In genomic region chr10:100101526-100102076, GRCh38 we compare ENCODE assay signal across 19 cellular contexts. TPM values are rescaled to one million over a fixed set of nuclear protein-coding genes. Genes with fewer than 3 reads are reported as not detected.
DNase-seq lines count a peak whose midpoint lies in the region; ATAC-seq, FAIRE-seq and TF ChIP-seq lines count a peak whose summit lies in the region.
"Had no signal": no experiment of that assay in that cellular context is flagged by ENCODE, and none has a peak within 500 bp of the region (broad histone marks: within the 10 kb centered on the region; RNA-seq: fewer than 3 reads in every experiment).

No MANE protein-coding gene starts in this region.

- 8 to 43% (median 19%) methylated on average over 5 of the region's 5 CpGs for WGBS in small intestine, 3 donors

- no peak for TF ChIP-seq CTCF in PC-3 (conservative IDR thresholded peaks at IDR 0.05; ENCODE audit: low read depth, low read length)

- H3K4me3 ChIP-seq in PC-3 (ENCODE audit: low read length) (no peak overlapping the region), small intestine (ENCODE audit: low read depth in 1 of 2, low read length in 2 of 2) (no peak overlapping the region)
- H3K4me3 ChIP-seq: ascending aorta, GM12878, lung had no signal

- H3K4me1 ChIP-seq in PC-3 (ENCODE audit: insufficient read depth, low read length) (peaks cover 11% of the 10 kb centered on the region), small intestine (ENCODE audit: control insufficient read depth in 2 of 2, insufficient read depth in 1 of 2, low read depth in 1 of 2, low read length in 1 of 2) (no peaks in the 10 kb centered on the region)
- H3K4me1 ChIP-seq: ascending aorta had no signal

- ATAC-seq in PC-3 (peak; percentile 91), GM18858 (IDR thresholded peaks at IDR 0.05; ENCODE audit: unreplicated experiment) (no peak), GM19455 (IDR thresholded peaks at IDR 0.05; ENCODE audit: unreplicated experiment) (no peak)
- ATAC-seq: effector memory CD8-positive, alpha-beta T cell; GM12878 had no signal

- POLR2A ChIA-PET in PC-3 (lab: Charles Lee; ENCODE audit: unreplicated experiment) = interaction anchor here (0.6 kb wide), 1 partner anchor 213 kb away, joined by 5 read pairs; no protein-coding TSS in a partner anchor

- H3K9ac ChIP-seq in PC-3 (ENCODE audit: low read length) = no peak overlapping the region

- H3K79me2 ChIP-seq in PC-3 (ENCODE audit: low read length) = no peaks in the 10 kb centered on the region

- no TSS peak for BruUV-seq in PC-3 (replicated peaks; lab: Mats Ljungman, UMichigan)

- H3F3A ChIP-seq in PC-3 (ENCODE audit: low read length, unreplicated experiment) = no peaks in the 10 kb centered on the region

- peak overlapping the region; percentile 37; the same call in 1 of the 2 replicates for H3K4me2 ChIP-seq in PC-3 (ENCODE audit: low read length)

- H3K27me3 ChIP-seq in PC-3 (ENCODE audit: low read length) (no peaks in the 10 kb centered on the region), small intestine (ENCODE audit: control insufficient read depth in 2 of 2, insufficient read depth in 2 of 2, low read length in 2 of 2) (no peaks in the 10 kb centered on the region)
- H3K27me3 ChIP-seq: ascending aorta had no signal

- H3K9me2 ChIP-seq in PC-3 (replicated peaks; ENCODE audit: low read length) = no peaks in the 10 kb centered on the region

- H3K9me3 ChIP-seq in PC-3 (ENCODE audit: low read length) = no peaks in the 10 kb centered on the region
- H3K9me3 ChIP-seq in small intestine (ENCODE audit: control insufficient read depth, low read depth) = no peaks in the 10 kb centered on the region
- H3K9me3 ChIP-seq: ascending aorta, neutrophil had no signal

- no peak overlapping the region for H3K27ac ChIP-seq in PC-3 (ENCODE audit: low read length)
- H3K27ac ChIP-seq in epithelial cell of prostate = no peak overlapping the region
- H3K27ac ChIP-seq in small intestine (ENCODE audit: low read depth in 1 of 2, low read length in 1 of 2) = no peak overlapping the region
- H3K27ac ChIP-seq: 22Rv1, ascending aorta, neutrophil had no signal

- H2AFZ ChIP-seq in PC-3 (ENCODE audit: low read length) = peak overlapping the region; percentile 52; the same call in 1 of the 2 replicates

- DNase-seq in NCI-H1417 (lab: John Stamatoyannopoulos, UW) (peak in 2 of 3 experiments; percentile 2 to 20), NCI-H1417 treated with DMSO at 0.1 percent for 48 hours (lab: John Stamatoyannopoulos, UW) (no peak), PC-3 (peak; percentile 53), epithelial cell of prostate (ENCODE audit: low read depth, low spot score) (peak; percentile 22), small intestine (peak; percentile 57), NCI-H1930 (lab: John Stamatoyannopoulos, UW) (no peak)
- DNase-seq: activated CD4-positive, alpha-beta T cell treated with anti-CD3 and anti-CD28 coated beads for 48 hours; DMS 273 treated with DMSO at 0.1 percent for 48 hours; effector memory CD8-positive, alpha-beta T cell; GOT3; NCI-H1436 had no signal

- no peak for FAIRE-seq in small intestine (lab: Jason Lieb, UNC)
- FAIRE-seq: GM12878 had no signal

- CTCF ChIA-PET in PC-3 (lab: Charles Lee) = no interaction called here

- intact Hi-C loops in PC-3 (cut with micrococcal nuclease) = no loop called here

- H4K20me1 ChIP-seq in PC-3 (ENCODE audit: low read length) = no peaks in the 10 kb centered on the region

- H3K36me3 ChIP-seq in PC-3 (ENCODE audit: low read depth, low read length) = no peaks in the 10 kb centered on the region
- no peaks in the 10 kb centered on the region for H3K36me3 ChIP-seq in small intestine (ENCODE audit: control insufficient read depth in 2 of 2, insufficient read depth in 2 of 2, low read length in 2 of 2)
- H3K36me3 ChIP-seq: ascending aorta, neutrophil had no signal

RNA-seq across cellular contexts. Expression of gene CPN1, which starts 19.9 kb away (rescaled TPM):
- not detected in 2 replicates for total RNA-seq in PC-3 (2014; rRNA removed)
- not detected for polyA plus RNA-seq in small intestine
- total RNA-seq: ascending aorta, HT-29, lung had no signal
- polyA plus RNA-seq: lung had no signal

Comparison
In these comparisons a context has a peak if more than half of its experiments do, and no peak if none do; other contexts are left out.
1. DNase-seq: peak in NCI-H1417 (2 of 3), PC-3 (single experiment), epithelial cell of prostate (single experiment) and small intestine (single experiment); none in NCI-H1417 treated with DMSO at 0.1 percent for 48 hours (single experiment) and NCI-H1930 (0 of 2).